In the genomic region with DNA sequence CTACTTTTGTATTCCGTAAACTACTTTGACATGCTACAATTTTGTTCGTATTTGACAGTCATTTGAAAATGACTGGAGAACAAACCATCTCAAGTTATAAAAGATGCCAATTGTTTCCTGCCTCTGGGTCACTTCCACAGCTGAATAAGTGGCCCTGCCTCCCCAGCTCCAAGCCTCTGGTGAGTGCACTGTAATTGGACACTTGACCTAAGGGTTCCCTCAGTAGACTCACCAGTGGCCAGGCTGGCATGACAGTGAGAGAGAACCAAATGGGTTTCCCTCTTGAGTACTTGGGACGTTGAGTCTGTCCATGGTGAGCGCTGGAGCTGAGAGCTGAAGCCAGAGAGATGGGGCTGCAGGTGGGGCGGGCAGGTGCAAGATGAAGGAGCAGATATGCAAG, we compare ENCODE assay signal across 1 cellular context.
TF ChIP-seq lines count a peak whose summit lies in the region.

No MANE protein-coding gene starts in this region.

TF ChIP-seq in HepG2, 621 proteins besides CTCF, POLR2A, EP300 and RAD21 (continued from another document):
- no peak for TF ChIP-seq HDAC6 (IDR thresholded peaks at IDR 0.05; ENCODE audit: low read depth, low read length)
- no peak for TF ChIP-seq ZNF768 (CRISPR knock-in tag; IDR thresholded peaks at IDR 0.05)
- no peak for TF ChIP-seq CCAR2 (optimal IDR thresholded peaks at IDR 0.05; ENCODE audit: low read depth, low read length)
- TF ChIP-seq, protein P1, sequence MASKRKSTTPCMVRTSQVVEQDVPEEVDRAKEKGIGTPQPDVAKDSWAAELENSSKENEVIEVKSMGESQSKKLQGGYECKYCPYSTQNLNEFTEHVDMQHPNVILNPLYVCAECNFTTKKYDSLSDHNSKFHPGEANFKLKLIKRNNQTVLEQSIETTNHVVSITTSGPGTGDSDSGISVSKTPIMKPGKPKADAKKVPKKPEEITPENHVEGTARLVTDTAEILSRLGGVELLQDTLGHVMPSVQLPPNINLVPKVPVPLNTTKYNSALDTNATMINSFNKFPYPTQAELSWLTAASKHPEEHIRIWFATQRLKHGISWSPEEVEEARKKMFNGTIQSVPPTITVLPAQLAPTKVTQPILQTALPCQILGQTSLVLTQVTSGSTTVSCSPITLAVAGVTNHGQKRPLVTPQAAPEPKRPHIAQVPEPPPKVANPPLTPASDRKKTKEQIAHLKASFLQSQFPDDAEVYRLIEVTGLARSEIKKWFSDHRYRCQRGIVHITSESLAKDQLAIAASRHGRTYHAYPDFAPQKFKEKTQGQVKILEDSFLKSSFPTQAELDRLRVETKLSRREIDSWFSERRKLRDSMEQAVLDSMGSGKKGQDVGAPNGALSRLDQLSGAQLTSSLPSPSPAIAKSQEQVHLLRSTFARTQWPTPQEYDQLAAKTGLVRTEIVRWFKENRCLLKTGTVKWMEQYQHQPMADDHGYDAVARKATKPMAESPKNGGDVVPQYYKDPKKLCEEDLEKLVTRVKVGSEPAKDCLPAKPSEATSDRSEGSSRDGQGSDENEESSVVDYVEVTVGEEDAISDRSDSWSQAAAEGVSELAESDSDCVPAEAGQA (IDR thresholded peaks at IDR 0.05; ENCODE audit: low read depth): no peak
- TF ChIP-seq, protein P1 (CRISPR knock-in tag; IDR thresholded peaks at IDR 0.05; ENCODE audit: borderline replicate concordance): no peak
- TF ChIP-seq MAFK (conservative IDR thresholded peaks at IDR 0.05 in 1 of 2, IDR thresholded peaks at IDR 0.05 in 1 of 2; ENCODE audit: low read length in 2 of 2): no peak
- no peak for TF ChIP-seq PITX1 (CRISPR knock-in tag; IDR thresholded peaks at IDR 0.05)
- no peak for TF ChIP-seq JARID2 (CRISPR knock-in tag; IDR thresholded peaks at IDR 0.05; ENCODE audit: insufficient replicate concordance)
- no peak for TF ChIP-seq RARG (CRISPR knock-in tag; IDR thresholded peaks at IDR 0.05; ENCODE audit: low read depth)
- TF ChIP-seq XBP1 (CRISPR knock-in tag; IDR thresholded peaks at IDR 0.05): no peak
- no peak for TF ChIP-seq NFIC (IDR thresholded peaks at IDR 0.05; ENCODE audit: low read length)
